In genomic region chr6:75557068-75557467, GRCh38 we compare ENCODE assay signal across 1 cellular context.
TF ChIP-seq lines count a peak whose summit lies in the region.

No MANE protein-coding gene starts in this region.

TF ChIP-seq in SK-N-SH treated with all-trans-retinoic acid at 6 μM for 48 hours, 23 proteins besides CTCF, POLR2A, EP300 and RAD21 (continued from another document):
- no peak for TF ChIP-seq BACH2 (CRISPR knock-in tag; IDR thresholded peaks at IDR 0.05; ENCODE audit: borderline replicate concordance)
